ENCODE assay signal across 25 cellular contexts in the genomic region with DNA sequence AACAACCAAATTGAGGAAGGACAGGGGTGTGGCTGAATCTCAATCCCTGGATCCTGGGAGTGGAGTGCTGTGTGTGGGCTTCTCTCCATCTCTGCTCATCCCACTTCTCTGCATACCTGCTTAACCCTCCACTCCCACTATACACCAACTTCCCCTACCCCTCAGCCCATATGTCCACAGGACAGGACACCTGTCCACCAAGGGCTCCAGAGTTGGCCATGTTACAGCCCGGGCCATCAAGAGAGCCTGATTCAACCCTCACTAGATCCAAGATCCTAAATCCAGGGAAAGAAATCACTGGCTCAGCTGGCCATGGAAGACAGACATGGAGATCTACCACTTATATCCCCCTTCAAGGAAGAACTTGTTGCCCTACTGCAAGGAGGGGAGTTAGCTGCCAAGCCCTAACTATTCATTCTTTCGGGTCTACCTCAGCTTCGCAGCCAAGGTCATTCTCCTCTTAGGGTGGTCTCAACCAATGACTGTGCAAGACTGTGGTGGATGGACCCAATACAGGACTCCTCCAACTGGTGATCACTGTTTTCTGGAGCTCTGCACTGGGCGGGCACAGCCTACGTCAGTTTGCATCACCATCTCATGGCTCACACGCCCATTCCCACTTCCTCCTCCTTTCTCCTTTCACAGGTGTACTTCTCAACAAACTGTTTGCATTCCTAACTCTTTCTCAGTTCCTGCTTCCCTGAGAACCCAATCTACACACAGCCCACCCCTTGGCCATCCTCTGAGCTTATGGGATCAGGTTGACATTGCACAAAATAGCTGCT.
"Had no signal": no experiment of that assay in that cellular context is flagged by ENCODE, and none has a peak within 500 bp of the region (broad histone marks: within the 10 kb centered on the region; RNA-seq: fewer than 3 reads in every experiment).

No MANE protein-coding gene starts in this region.

- H3K27ac ChIP-seq: gastroesophageal sphincter, hepatocyte, left ventricle myocardium inferior, right atrium auricular region, suprapubic skin, tibial artery, upper lobe of right lung, VCaP had no signal

- DNase-seq: activated CD4-positive, alpha-beta memory T cell treated with anti-CD3 and anti-CD28 coated beads for 36 hours; activated CD4-positive, alpha-beta T cell treated with anti-CD3 and anti-CD28 coated beads for 4 hours; activated effector memory CD4-positive, alpha-beta T cell treated with Interleukin-2 at 50 U/mL for 16 hours; activated naive CD4-positive, alpha-beta T cell treated with Interleukin-2 at 50 U/mL for 16 hours; activated T-cell treated with anti-CD3 and anti-CD28 coated beads for 4 hours; anterior cingulate cortex; dermis blood vessel endothelial cell; effector CD4-positive, alpha-beta T cell; islet precursor cell; left ventricle myocardium inferior; naive B cell; nephron progenitor cell; stimulated activated CD4-positive, alpha-beta T cell treated with anti-CD3 and anti-CD28 coated beads, Interleukin-1b, Interleukin-23, amount 100 ng/mL, for 48 hours; stimulated activated naive CD4-positive, alpha-beta T cell; T-helper 9 cell; tibial artery; upper lobe of right lung had no signal

- H3K4me1 ChIP-seq: gastroesophageal sphincter, left ventricle myocardium inferior, right atrium auricular region, tibial artery, upper lobe of right lung had no signal

- H3K9me3 ChIP-seq: gastroesophageal sphincter, left ventricle myocardium inferior, right atrium auricular region, suprapubic skin, tibial artery, upper lobe of right lung had no signal

- H3K4me3 Mint-ChIP-seq: activated CD4-positive, alpha-beta memory T cell treated with anti-CD3 and anti-CD28 coated beads for 36 hours; activated naive CD8-positive, alpha-beta T cell; nephron progenitor cell had no signal

- H3K4me2 ChIP-seq: hepatocyte, smooth muscle cell had no signal

- H3K4me3 ChIP-seq: gastroesophageal sphincter, hepatocyte, left ventricle myocardium inferior, lung, right atrium auricular region, smooth muscle cell, suprapubic skin, tibial artery, upper lobe of right lung had no signal

- H3K27ac Mint-ChIP-seq: activated CD4-positive, alpha-beta memory T cell treated with anti-CD3 and anti-CD28 coated beads for 36 hours; activated naive CD8-positive, alpha-beta T cell; nephron progenitor cell had no signal

- H2AFZ ChIP-seq: hepatocyte had no signal

- H3K27me3 ChIP-seq: right atrium auricular region had no signal

- H3K36me3 Mint-ChIP-seq: activated CD4-positive, alpha-beta memory T cell treated with anti-CD3 and anti-CD28 coated beads for 36 hours; activated naive CD8-positive, alpha-beta T cell; naive B cell had no signal

- H3K36me3 ChIP-seq: gastroesophageal sphincter, left ventricle myocardium inferior, right atrium auricular region, suprapubic skin, tibial artery, upper lobe of right lung had no signal

- H3K79me2 ChIP-seq: hepatocyte had no signal

- ATAC-seq: gastroesophageal sphincter, upper lobe of right lung had no signal

- H3K9me3 Mint-ChIP-seq: activated CD4-positive, alpha-beta memory T cell treated with anti-CD3 and anti-CD28 coated beads for 36 hours; naive B cell; nephron progenitor cell had no signal

- H3K27me3 Mint-ChIP-seq: activated naive CD8-positive, alpha-beta T cell had no signal
